16 cellular contexts compared by ENCODE assay signal in the genomic region with DNA sequence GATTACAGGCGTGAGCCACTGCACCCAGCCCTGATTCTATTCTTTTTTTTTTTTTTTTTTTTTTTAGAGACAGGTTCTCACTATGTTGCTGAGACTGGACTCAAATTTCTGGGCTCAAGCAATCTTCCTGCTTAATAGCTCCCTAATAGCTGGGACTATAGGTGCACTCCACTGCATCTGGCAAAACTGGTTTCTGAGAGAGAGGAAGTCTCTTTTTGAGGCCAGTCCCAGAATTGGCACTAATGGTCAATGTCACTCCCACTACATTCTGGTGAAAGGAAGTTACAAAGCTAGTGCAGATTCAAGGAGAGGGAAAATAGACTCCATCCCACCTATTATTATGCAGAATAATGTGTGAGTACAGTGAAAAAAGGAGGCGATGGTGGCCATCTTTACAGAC.
"Had no signal": no experiment of that assay in that cellular context is flagged by ENCODE, and none has a peak within 500 bp of the region (broad histone marks: within the 10 kb centered on the region; RNA-seq: fewer than 3 reads in every experiment).

No MANE protein-coding gene starts in this region.

- H3K27me3 ChIP-seq: ascending aorta, cardiac muscle cell, tibial nerve had no signal

- H3K27ac Mint-ChIP-seq: activated CD4-positive, alpha-beta memory T cell treated with anti-CD3 and anti-CD28 coated beads, Interleukin-2, amount 10 ng/mL, durations not matched to agents 7 days and 5 days; immature natural killer cell had no signal

- FAIRE-seq: small intestine had no signal

- H3K4me3 ChIP-seq: ascending aorta, cardiac muscle cell, esophagus squamous epithelium, mucosa of descending colon, tibial nerve had no signal

- H3K27me3 Mint-ChIP-seq: activated CD4-positive, alpha-beta memory T cell treated with anti-CD3 and anti-CD28 coated beads, Interleukin-2, amount 10 ng/mL, durations not matched to agents 7 days and 5 days; naive thymus-derived CD8-positive, alpha-beta T cell had no signal

- DNase-seq: activated CD4-positive, alpha-beta memory T cell treated with anti-CD3 and anti-CD28 coated beads, Interleukin-2, amount 10 ng/mL, durations not matched to agents 7 days and 5 days; activated CD4-positive, alpha-beta T cell treated with anti-CD3 and anti-CD28 coated beads for 1 hour; activated CD8-positive, alpha-beta memory T cell treated with anti-CD3 and anti-CD28 coated beads, Interleukin-2, amount 50 U/mL, for 4 hours; activated naive CD4-positive, alpha-beta T cell; esophagus squamous epithelium; foreskin fibroblast; immature natural killer cell; left cardiac atrium; mucosa of descending colon; naive thymus-derived CD8-positive, alpha-beta T cell; nucleus accumbens; right cardiac atrium; small intestine had no signal

- H3K36me3 ChIP-seq: ascending aorta, cardiac muscle cell, esophagus squamous epithelium, tibial nerve had no signal

- H3K4me3 Mint-ChIP-seq: activated CD4-positive, alpha-beta memory T cell treated with anti-CD3 and anti-CD28 coated beads, Interleukin-2, amount 10 ng/mL, durations not matched to agents 7 days and 5 days; immature natural killer cell; naive thymus-derived CD8-positive, alpha-beta T cell had no signal

- ATAC-seq: mucosa of descending colon; naive thymus-derived CD8-positive, alpha-beta T cell; right cardiac atrium had no signal

- H3K27ac ChIP-seq: ascending aorta, cardiac muscle cell, esophagus squamous epithelium, tibial nerve had no signal

- H3K36me3 Mint-ChIP-seq: immature natural killer cell; naive thymus-derived CD8-positive, alpha-beta T cell had no signal

- H3K9me3 ChIP-seq: ascending aorta, esophagus squamous epithelium, mucosa of descending colon, tibial nerve had no signal

- H3K9me3 Mint-ChIP-seq: activated CD4-positive, alpha-beta memory T cell treated with anti-CD3 and anti-CD28 coated beads, Interleukin-2, amount 10 ng/mL, durations not matched to agents 7 days and 5 days; immature natural killer cell; naive thymus-derived CD8-positive, alpha-beta T cell had no signal
